In the genomic region with DNA sequence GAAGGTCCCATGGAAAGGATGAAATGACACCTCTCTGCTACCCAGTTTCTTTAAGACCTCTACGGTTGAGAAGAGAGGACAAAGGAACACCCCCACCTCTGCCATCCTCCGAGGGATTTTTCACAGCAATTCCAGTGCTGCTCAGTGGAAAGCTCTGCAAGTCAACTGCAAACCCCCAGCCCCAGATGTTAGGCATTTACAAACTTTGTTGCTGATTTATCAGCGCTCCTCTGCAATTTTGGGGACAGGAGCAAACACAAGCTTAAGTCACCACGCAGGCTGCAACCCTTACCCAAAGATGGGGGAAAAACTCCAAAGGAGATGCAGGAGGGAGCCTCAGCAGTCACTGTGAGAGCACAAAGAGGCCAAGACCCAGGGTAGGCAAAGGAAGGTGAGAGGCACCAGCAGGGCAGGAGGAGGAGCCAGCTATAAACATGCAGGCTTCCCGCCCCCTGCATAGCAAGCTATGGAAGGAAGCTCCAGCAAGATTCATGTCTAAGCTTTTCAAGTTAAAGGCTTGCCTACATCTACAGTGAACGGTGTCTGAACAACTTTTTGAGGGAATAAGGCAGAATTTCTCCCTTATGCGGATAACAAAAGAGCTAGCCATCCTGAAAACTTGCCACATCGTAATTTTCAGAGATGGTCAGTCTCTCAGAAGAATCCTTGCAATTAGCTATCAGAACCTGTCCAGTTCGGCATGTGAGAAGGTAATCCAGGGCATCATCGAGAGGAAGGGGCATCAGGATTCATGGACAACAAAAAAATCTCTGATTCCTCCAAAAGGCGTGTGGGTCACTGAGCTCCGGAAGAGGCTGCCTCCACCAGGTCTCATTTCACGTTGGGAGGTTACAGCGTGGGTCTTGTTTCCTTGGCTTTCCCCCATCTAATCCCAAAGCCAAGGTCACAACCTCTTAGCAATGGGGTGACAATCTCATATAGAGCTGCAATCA, we compare ENCODE assay signal across 8 cellular contexts. TPM values are rescaled to one million over a fixed set of nuclear protein-coding genes. Genes with fewer than 3 reads are reported as not detected.
A peak's percentile ranks its signal among the peaks of the same experiment; 100 is the strongest.
DNase-seq lines count a peak whose midpoint lies in the region; ATAC-seq and TF ChIP-seq lines count a peak whose summit lies in the region.

No MANE protein-coding gene starts in this region.

- TF ChIP-seq CTCF in HEK293 (tag by site-specific recombination; IDR thresholded peaks at IDR 0.05) (no peak), WI38 (IDR thresholded peaks at IDR 0.05; ENCODE audit: low read depth, low read length) (no peak), fibroblast of the aortic adventitia (IDR thresholded peaks at IDR 0.05; ENCODE audit: insufficient read depth, low read length) (no peak)

- ATAC-seq in GM19455 (IDR thresholded peaks at IDR 0.05; ENCODE audit: unreplicated experiment) (no peak), HG03097 (IDR thresholded peaks at IDR 0.05; ENCODE audit: low FRiP score, unreplicated experiment) (no peak)

- no peak overlapping the region for H3K27ac ChIP-seq in HEK293 (ENCODE audit: extremely low read depth, low read depth, low read length)

- POLR2A ChIA-PET in HEK293 (lab: Yijun Ruan, JAX) = interaction anchor here (0.8 to 1.7 kb wide), 5 partner anchors 10 to 99 kb away, joined by 3 to 7 read pairs (median 4); a partner anchor contains a TSS

- no peaks in the 10 kb centered on the region for H3K9me3 ChIP-seq in HEK293 (ENCODE audit: control insufficient read depth, insufficient read depth, low read depth, low read length)

- peaks cover 41% of the 10 kb centered on the region for H3K4me1 ChIP-seq in HEK293 (ENCODE audit: control insufficient read depth, insufficient read depth, low read length)

- H3K36me3 ChIP-seq in HEK293 (ENCODE audit: control insufficient read depth in 2 of 2, insufficient read depth in 1 of 2, low read length in 2 of 2) = no peaks in the 10 kb centered on the region

- DNase-seq in fibroblast of the aortic adventitia (ENCODE audit: low read depth) (no peak), NCI-H2029 treated with DMSO at 0.1 percent for 48 hours (lab: John Stamatoyannopoulos, UW) (no peak), NCI-H2029 (lab: John Stamatoyannopoulos, UW) (no peak)
- DNase-seq in stimulated activated CD4-positive, alpha-beta T cell treated with anti-CD3 and anti-CD28 coated beads, Interleukin-4, amount 100 ng/mL, for 1 hour = peak; percentile 52

- H3K4me3 ChIP-seq in HEK293 (ENCODE audit: low read depth, low read length) = no peak overlapping the region
- H3K4me3 ChIP-seq in WI38 (ENCODE audit: low read depth, low read length) = peak overlapping the region; percentile 99
- H3K4me3 ChIP-seq in fibroblast of the aortic adventitia (ENCODE audit: low read depth, low read length) = peak overlapping the region; percentile 95

- CTCF ChIA-PET in HEK293 (lab: Yijun Ruan, JAX) = interaction anchor here (0.6 to 4.7 kb wide), 9 partner anchors 8 to 62 kb away, joined by 3 to 31 read pairs (median 5); no protein-coding TSS in a partner anchor

TF ChIP-seq in HEK293, 187 proteins besides CTCF, POLR2A, EP300 and RAD21 (continues in another document):
- no peak for TF ChIP-seq ZBTB20 (tag by site-specific recombination; IDR thresholded peaks at IDR 0.05)
- TF ChIP-seq ZNF302 (tag by site-specific recombination; IDR thresholded peaks at IDR 0.05; ENCODE audit: low read depth) = no peak
- TF ChIP-seq, protein P1, sequence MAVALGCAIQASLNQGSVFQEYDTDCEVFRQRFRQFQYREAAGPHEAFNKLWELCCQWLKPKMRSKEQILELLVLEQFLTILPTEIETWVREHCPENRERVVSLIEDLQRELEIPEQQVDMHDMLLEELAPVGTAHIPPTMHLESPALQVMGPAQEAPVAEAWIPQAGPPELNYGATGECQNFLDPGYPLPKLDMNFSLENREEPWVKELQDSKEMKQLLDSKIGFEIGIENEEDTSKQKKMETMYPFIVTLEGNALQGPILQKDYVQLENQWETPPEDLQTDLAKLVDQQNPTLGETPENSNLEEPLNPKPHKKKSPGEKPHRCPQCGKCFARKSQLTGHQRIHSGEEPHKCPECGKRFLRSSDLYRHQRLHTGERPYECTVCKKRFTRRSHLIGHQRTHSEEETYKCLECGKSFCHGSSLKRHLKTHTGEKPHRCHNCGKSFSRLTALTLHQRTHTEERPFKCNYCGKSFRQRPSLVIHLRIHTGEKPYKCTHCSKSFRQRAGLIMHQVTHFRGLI (tag by site-specific recombination; IDR thresholded peaks at IDR 0.05) = no peak
- no peak for TF ChIP-seq ZNF473 (tag by site-specific recombination; IDR thresholded peaks at IDR 0.05)
- 0 out of 2 replicates have a peak, but pooled peaks have one; percentile 12 for TF ChIP-seq IKZF3 (tag by site-specific recombination; IDR thresholded peaks at IDR 0.05)
- TF ChIP-seq ZNF311 (tag by site-specific recombination; IDR thresholded peaks at IDR 0.05; ENCODE audit: borderline replicate concordance) = no peak
- TF ChIP-seq ZSCAN16 (tag by site-specific recombination; IDR thresholded peaks at IDR 0.05) = no peak
- TF ChIP-seq MZF1 (tag by site-specific recombination; IDR thresholded peaks at IDR 0.05; ENCODE audit: borderline replicate concordance) = no peak
- TF ChIP-seq GLIS1 (tag by site-specific recombination; IDR thresholded peaks at IDR 0.05) = peak; percentile 77
- no peak for TF ChIP-seq MYNN (tag by site-specific recombination; IDR thresholded peaks at IDR 0.05; ENCODE audit: borderline replicate concordance)
- TF ChIP-seq SP3 (tag by site-specific recombination; IDR thresholded peaks at IDR 0.05) = peak; percentile 23; the same call in 1 of the 2 replicates
- TF ChIP-seq, protein P2, sequence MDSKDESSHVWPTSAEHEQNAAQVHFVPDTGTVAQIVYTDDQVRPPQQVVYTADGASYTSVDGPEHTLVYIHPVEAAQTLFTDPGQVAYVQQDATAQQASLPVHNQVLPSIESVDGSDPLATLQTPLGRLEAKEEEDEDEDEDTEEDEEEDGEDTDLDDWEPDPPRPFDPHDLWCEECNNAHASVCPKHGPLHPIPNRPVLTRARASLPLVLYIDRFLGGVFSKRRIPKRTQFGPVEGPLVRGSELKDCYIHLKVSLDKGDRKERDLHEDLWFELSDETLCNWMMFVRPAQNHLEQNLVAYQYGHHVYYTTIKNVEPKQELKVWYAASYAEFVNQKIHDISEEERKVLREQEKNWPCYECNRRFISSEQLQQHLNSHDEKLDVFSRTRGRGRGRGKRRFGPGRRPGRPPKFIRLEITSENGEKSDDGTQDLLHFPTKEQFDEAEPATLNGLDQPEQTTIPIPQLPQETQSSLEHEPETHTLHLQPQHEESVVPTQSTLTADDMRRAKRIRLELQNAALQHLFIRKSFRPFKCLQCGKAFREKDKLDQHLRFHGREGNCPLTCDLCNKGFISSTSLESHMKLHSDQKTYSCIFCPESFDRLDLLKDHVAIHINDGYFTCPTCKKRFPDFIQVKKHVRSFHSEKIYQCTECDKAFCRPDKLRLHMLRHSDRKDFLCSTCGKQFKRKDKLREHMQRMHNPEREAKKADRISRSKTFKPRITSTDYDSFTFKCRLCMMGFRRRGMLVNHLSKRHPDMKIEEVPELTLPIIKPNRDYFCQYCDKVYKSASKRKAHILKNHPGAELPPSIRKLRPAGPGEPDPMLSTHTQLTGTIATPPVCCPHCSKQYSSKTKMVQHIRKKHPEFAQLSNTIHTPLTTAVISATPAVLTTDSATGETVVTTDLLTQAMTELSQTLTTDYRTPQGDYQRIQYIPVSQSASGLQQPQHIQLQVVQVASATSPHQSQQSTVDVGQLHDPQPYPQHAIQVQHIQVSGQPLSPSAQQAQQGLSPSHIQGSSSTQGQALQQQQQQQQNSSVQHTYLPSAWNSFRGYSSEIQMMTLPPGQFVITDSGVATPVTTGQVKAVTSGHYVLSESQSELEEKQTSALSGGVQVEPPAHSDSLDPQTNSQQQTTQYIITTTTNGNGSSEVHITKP (tag by site-specific recombination; IDR thresholded peaks at IDR 0.05) = no peak
- no peak for TF ChIP-seq ZNF621 (tag by site-specific recombination; IDR thresholded peaks at IDR 0.05)
- TF ChIP-seq ZNF354C (tag by site-specific recombination; IDR thresholded peaks at IDR 0.05; ENCODE audit: borderline replicate concordance, low read depth) = no peak
- TF ChIP-seq MEIS1 (CRISPR knock-in tag; IDR thresholded peaks at IDR 0.05; ENCODE audit: borderline replicate concordance) = no peak
- no peak for TF ChIP-seq ZNF791 (tag by site-specific recombination; IDR thresholded peaks at IDR 0.05)
- no peak for TF ChIP-seq KLF7 (tag by site-specific recombination; IDR thresholded peaks at IDR 0.05; ENCODE audit: borderline replicate concordance)
- TF ChIP-seq ZNF843 (tag by site-specific recombination; IDR thresholded peaks at IDR 0.05) = no peak
- no peak for TF ChIP-seq ZNF654 (tag by site-specific recombination; IDR thresholded peaks at IDR 0.05; ENCODE audit: low read depth)
- TF ChIP-seq ZBTB8A (tag by site-specific recombination; IDR thresholded peaks at IDR 0.05) = no peak
- TF ChIP-seq ZNF211 (tag by site-specific recombination; IDR thresholded peaks at IDR 0.05; ENCODE audit: low read depth) = no peak
- peak; percentile 37; the same call in 1 of the 2 replicates for TF ChIP-seq ZBTB17 (tag by site-specific recombination; IDR thresholded peaks at IDR 0.05)
- no peak for TF ChIP-seq SCRT1 (tag by site-specific recombination; IDR thresholded peaks at IDR 0.05; ENCODE audit: borderline replicate concordance)
- TF ChIP-seq ZNF214 (tag by site-specific recombination; IDR thresholded peaks at IDR 0.05; ENCODE audit: borderline replicate concordance) = no peak
- no peak for TF ChIP-seq TRIM28 (IDR thresholded peaks at IDR 0.05; ENCODE audit: borderline replicate concordance, low read length)
- TF ChIP-seq, protein P3, sequence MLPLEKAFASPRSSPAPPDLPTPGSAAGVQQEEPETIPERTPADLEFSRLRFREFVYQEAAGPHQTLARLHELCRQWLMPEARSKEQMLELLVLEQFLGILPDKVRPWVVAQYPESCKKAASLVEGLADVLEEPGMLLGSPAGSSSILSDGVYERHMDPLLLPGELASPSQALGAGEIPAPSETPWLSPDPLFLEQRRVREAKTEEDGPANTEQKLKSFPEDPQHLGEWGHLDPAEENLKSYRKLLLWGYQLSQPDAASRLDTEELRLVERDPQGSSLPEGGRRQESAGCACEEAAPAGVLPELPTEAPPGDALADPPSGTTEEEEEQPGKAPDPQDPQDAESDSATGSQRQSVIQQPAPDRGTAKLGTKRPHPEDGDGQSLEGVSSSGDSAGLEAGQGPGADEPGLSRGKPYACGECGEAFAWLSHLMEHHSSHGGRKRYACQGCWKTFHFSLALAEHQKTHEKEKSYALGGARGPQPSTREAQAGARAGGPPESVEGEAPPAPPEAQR (tag by site-specific recombination; IDR thresholded peaks at IDR 0.05) = no peak
- no peak for TF ChIP-seq ZNF560 (tag by site-specific recombination; IDR thresholded peaks at IDR 0.05; ENCODE audit: borderline replicate concordance)
- peak; percentile 14; the same call in 1 of the 2 replicates for TF ChIP-seq SP2 (tag by site-specific recombination; IDR thresholded peaks at IDR 0.05)

RNA-seq across cellular contexts. Expression of a gene that starts 3.9 kb away (rescaled TPM):
- total RNA-seq in fibroblast of the aortic adventitia (ENCODE audit: low replicate concordance) = 90.7 and 128 TPM in 2 replicates

RNA-seq across cellular contexts. Expression of a gene that starts 24.1 kb away (rescaled TPM):
- 2.5 and 3.5 TPM in 2 replicates for total RNA-seq in fibroblast of the aortic adventitia (ENCODE audit: low replicate concordance)
